Comparison of ENCODE assay signal across 31 cellular contexts in the genomic region with DNA sequence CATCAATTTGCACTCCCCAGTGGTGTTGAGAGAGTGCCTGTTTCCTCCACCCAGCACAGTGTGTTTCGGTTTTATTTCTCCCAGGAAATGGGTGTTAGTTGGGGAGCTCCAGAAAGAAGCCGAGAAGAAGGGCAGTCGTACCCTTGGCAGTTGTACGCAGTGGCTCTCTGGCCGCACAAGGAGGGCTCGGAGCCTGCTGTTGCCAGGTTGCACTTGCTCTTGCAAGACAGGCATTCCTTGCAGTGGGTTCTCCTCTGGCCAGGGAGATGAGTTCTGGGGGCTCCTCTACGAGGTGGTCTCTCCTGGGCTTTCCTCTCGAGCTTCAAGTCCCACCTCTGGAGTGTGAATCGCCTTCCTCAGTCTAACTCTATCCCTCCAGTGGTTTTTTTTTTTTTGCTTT. TPM values are rescaled to one million over a fixed set of nuclear protein-coding genes. Genes with fewer than 3 reads are reported as not detected.
DNase-seq lines count a peak whose midpoint lies in the region; ATAC-seq, FAIRE-seq and TF ChIP-seq lines count a peak whose summit lies in the region.
"Had no signal": no experiment of that assay in that cellular context is flagged by ENCODE, and none has a peak within 500 bp of the region (broad histone marks: within the 10 kb centered on the region; RNA-seq: fewer than 3 reads in every experiment).

No MANE protein-coding gene starts in this region.

- H3K9me3 ChIP-seq in kidney (ENCODE audit: control insufficient read depth in 1 of 2, low read length in 2 of 2) (no peaks in the 10 kb centered on the region), sigmoid colon (no peaks in the 10 kb centered on the region)
- H3K9me3 ChIP-seq: SJSA1 had no signal

- H3K27me3 Mint-ChIP-seq in activated naive CD8-positive, alpha-beta T cell treated with anti-CD3 and anti-CD28 coated beads, Interleukin-2, amount 50 U/mL, for 24 hours, result no peaks in the 10 kb centered on the region
- H3K27me3 Mint-ChIP-seq: B cell had no signal

- 90 to 92% methylated on average over 9 of the region's 9 CpGs for WGBS in sigmoid colon, 2 donors

- intact Hi-C loops in Right ventricle myocardium inferior (cut with DNase I) (loop anchor here (2.0 kb wide), 2 partner anchors 73 to 179 kb away; no protein-coding TSS in a partner anchor), Right ventricle myocardium superior (cut with DNase I) (loop anchor here (5.0 kb wide), 1 partner anchor 130 kb away; no protein-coding TSS in a partner anchor), kidney (cut with DNase I) (loop anchor here (10.0 kb wide), 1 partner anchor 93 kb away; no protein-coding TSS in a partner anchor), sigmoid colon (cut with DNase I) (loop anchor here (2.0 to 10.0 kb wide), 3 partner anchors 75 to 423 kb away; a partner anchor contains a TSS)

- no peaks in the 10 kb centered on the region for H3K27me3 ChIP-seq in sigmoid colon
- H3K27me3 ChIP-seq: SJSA1 had no signal

- no peak for TF ChIP-seq POLR2A in sigmoid colon (IDR thresholded peaks at IDR 0.05)

- peaks cover 26% of the 10 kb centered on the region for H3K36me3 Mint-ChIP-seq in activated naive CD8-positive, alpha-beta T cell treated with anti-CD3 and anti-CD28 coated beads, Interleukin-2, amount 50 U/mL, for 24 hours (ENCODE audit: low read depth)

- TF ChIP-seq EP300 in sigmoid colon (IDR thresholded peaks at IDR 0.05), result no peak

- TF ChIP-seq CTCF in kidney (IDR thresholded peaks at IDR 0.05; ENCODE audit: borderline replicate concordance, extremely low read depth, insufficient read depth), result no peak
- no peak for TF ChIP-seq CTCF in sigmoid colon (IDR thresholded peaks at IDR 0.05)
- TF ChIP-seq CTCF in GM13976 (IDR thresholded peaks at IDR 0.05; ENCODE audit: borderline replicate concordance, control extremely low read depth, extremely low read depth, insufficient read depth, missing control alignments), result no peak

- FAIRE-seq in kidney (lab: Jason Lieb, UNC), result no peak
- FAIRE-seq: GM12892, GM19239, H54, HTR-8/SVneo, K562 had no signal

- H3K27ac ChIP-seq in kidney (ENCODE audit: low read depth in 2 of 2, low read length in 2 of 2), result no peak overlapping the region
- H3K27ac ChIP-seq in sigmoid colon, result peak overlapping the region in 3 of 4 donors; percentile 21 to 95 (median 89)
- H3K27ac ChIP-seq: 22Rv1, C4-2B, SJSA1 had no signal

- ATAC-seq in Right ventricle myocardium inferior, result no peak
- no peak for ATAC-seq in Right ventricle myocardium superior (ENCODE audit: poor library complexity)
- ATAC-seq in activated naive CD8-positive, alpha-beta T cell treated with anti-CD3 and anti-CD28 coated beads, Interleukin-2, amount 50 U/mL, for 24 hours, result no peak
- ATAC-seq: CD8-positive, alpha-beta T cell; K562; PC-3 had no signal

- H3K4me1 Mint-ChIP-seq in activated naive CD8-positive, alpha-beta T cell treated with anti-CD3 and anti-CD28 coated beads, Interleukin-2, amount 50 U/mL, for 24 hours, result peaks cover 6% of the 10 kb centered on the region

- no peaks in the 10 kb centered on the region for H3K9me3 Mint-ChIP-seq in activated naive CD8-positive, alpha-beta T cell treated with anti-CD3 and anti-CD28 coated beads, Interleukin-2, amount 50 U/mL, for 24 hours
- H3K9me3 Mint-ChIP-seq: CD8-positive, alpha-beta T cell had no signal

- H3K4me3 Mint-ChIP-seq in activated naive CD8-positive, alpha-beta T cell treated with anti-CD3 and anti-CD28 coated beads, Interleukin-2, amount 50 U/mL, for 24 hours, result no peak overlapping the region
- H3K4me3 Mint-ChIP-seq: B cell; CD8-positive, alpha-beta T cell had no signal

- in situ Hi-C loops in GM13976 (cut with MboI; ENCODE audit: low sequenced_read_pairs, unreplicated experiment), result loop anchor here (5.0 to 10.0 kb wide), 2 partner anchors 93 to 160 kb away; no protein-coding TSS in a partner anchor

- H3K9ac ChIP-seq in kidney (ENCODE audit: low read length in 2 of 2), result no peak overlapping the region

- H3K36me3 ChIP-seq in kidney (ENCODE audit: control insufficient read depth in 1 of 2, insufficient read depth in 2 of 2, low read length in 2 of 2) (peaks cover 10 to 17% of the 10 kb centered on the region in 2 donors), sigmoid colon (peaks cover 6 to 80% (median 30%) of the 10 kb centered on the region in 4 donors)

- H3K4me1 ChIP-seq in kidney (ENCODE audit: control insufficient read depth in 1 of 2, insufficient read depth in 1 of 2, low read depth in 1 of 2, low read length in 2 of 2) (peaks cover 10 to 13% of the 10 kb centered on the region in 2 donors), sigmoid colon (peaks cover 0 to 98% (median 88%) of the 10 kb centered on the region in 4 donors)
- H3K4me1 ChIP-seq: SJSA1 had no signal

- DNase-seq in Right ventricle myocardium inferior (ENCODE audit: missing footprints) (peak; percentile 33), Right ventricle myocardium superior (no peak), kidney (peak; percentile 36), sigmoid colon (no peak), GM13976 (ENCODE audit: low spot score) (no peak), DMS114 treated with DMSO at 0.1 percent for 48 hours (lab: John Stamatoyannopoulos, UW; ENCODE audit: unreplicated experiment) (no peak), NCI-H69 (lab: John Stamatoyannopoulos, UW) (no peak)
- no peak for DNase-seq in activated naive CD8-positive, alpha-beta T cell treated with anti-CD3 and anti-CD28 coated beads, Interleukin-2, amount 50 U/mL, for 24 hours
- DNase-seq: CD8-positive, alpha-beta T cell; DMS153; DND-41; NCI-H1105 treated with DMSO at 0.1 percent for 48 hours; NCI-H146; NCI-H1930; NCI-H2107; NCI-H446; NCI-H524 treated with DMSO at 0.1 percent for 48 hours; NCI-H82; NK-92 treated with Interleukin-12 subunit alpha and Interleukin-12 subunit beta, amount 100 ng/mL, for 24 hours; PC-3 had no signal

- H3K27ac Mint-ChIP-seq in activated naive CD8-positive, alpha-beta T cell treated with anti-CD3 and anti-CD28 coated beads, Interleukin-2, amount 50 U/mL, for 24 hours, result no peak overlapping the region
- H3K27ac Mint-ChIP-seq: B cell; CD8-positive, alpha-beta T cell had no signal

- H3K4me3 ChIP-seq in kidney (ENCODE audit: low read length in 2 of 2), result no peak overlapping the region
- H3K4me3 ChIP-seq in sigmoid colon, result no peak overlapping the region
- H3K4me3 ChIP-seq: K562, SJSA1 had no signal

RNA-seq across cellular contexts. Expression of a gene that starts 29.1 kb away (rescaled TPM):
- total RNA-seq in Right ventricle myocardium inferior, result not detected
- total RNA-seq in Right ventricle myocardium superior, result not detected
- total RNA-seq in kidney, result not detected
- polyA plus RNA-seq in kidney (ENCODE audit: insufficient read depth, low read depth, low replicate concordance), result not detected
- total RNA-seq in sigmoid colon, result not detected
- under 1 TPM in 1 of 3 donors, not detected in 2; 0.20 TPM for polyA plus RNA-seq in sigmoid colon
- total RNA-seq: B cell; CD8-positive, alpha-beta T cell; K562; LHCN-M2; MCF 10A; PC-3; SJSA1 had no signal
- polyA plus RNA-seq: K562 had no signal

RNA-seq across cellular contexts. Expression of a gene that starts 32.5 kb away (rescaled TPM):
- total RNA-seq in Right ventricle myocardium inferior (33.0 TPM), Right ventricle myocardium superior (31.5 TPM), kidney (63.6 TPM), sigmoid colon (100 to 1,000 TPM in 2 of 4 donors, 10 to 100 TPM in 2; 69.6 to 127 (median 101) TPM)
- polyA plus RNA-seq in kidney (ENCODE audit: insufficient read depth, low read depth, low replicate concordance) (15.0 TPM), sigmoid colon (10 to 100 TPM; 24.5 to 50.0 (median 31.8) TPM)

Comparison
In these comparisons a context has a peak if more than half of its experiments do, and no peak if none do; other contexts are left out.
1. DNase-seq: peak in Right ventricle myocardium inferior (single experiment) and kidney (single experiment); none in Right ventricle myocardium superior (single experiment), sigmoid colon (single experiment), GM13976 (single experiment), activated naive CD8-positive, alpha-beta T cell treated with anti-CD3 and anti-CD28 coated beads, Interleukin-2, amount 50 U/mL, for 24 hours (single experiment), DMS114 treated with DMSO at 0.1 percent for 48 hours (single experiment) and NCI-H69 (single experiment).
2. H3K27ac ChIP-seq: peak in sigmoid colon (3 of 4); none in kidney (0 of 2).